Comparison of ENCODE assay signal across 17 cellular contexts in the genomic region with DNA sequence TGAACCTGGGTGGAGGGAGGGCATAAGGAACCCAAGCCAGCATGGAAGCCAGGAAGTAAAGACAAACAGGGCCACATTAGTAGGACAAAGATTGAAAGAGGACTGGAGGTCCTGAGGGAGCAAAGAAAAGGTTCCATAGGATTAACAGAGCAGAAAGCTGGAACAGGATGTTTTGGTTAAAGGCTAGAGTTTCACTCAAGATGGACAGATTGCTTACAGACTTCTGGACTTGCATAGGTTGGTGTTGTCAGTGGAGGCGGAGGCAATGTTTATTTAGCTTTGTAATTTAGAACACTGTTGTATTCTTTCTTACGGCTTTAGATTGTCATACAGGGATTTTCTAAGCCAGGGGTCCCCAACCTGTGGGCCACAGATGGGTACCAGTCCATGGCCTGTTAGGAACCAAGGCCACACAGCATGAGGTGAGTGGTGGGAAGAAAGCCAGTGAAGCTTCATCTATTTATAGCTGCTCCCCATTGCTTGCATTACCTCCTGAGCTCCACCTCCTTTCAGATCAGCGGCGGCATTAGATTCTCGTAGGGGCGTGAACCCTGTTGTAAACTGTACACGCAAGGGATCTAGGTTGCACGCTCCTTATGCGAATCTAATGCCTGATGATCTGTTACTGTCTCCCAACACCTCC.
"Had no signal": no experiment of that assay in that cellular context is flagged by ENCODE, and none has a peak within 500 bp of the region (broad histone marks: within the 10 kb centered on the region; RNA-seq: fewer than 3 reads in every experiment).

No MANE protein-coding gene starts in this region.

- H3K27me3 ChIP-seq: colonic mucosa, heart right ventricle, right atrium auricular region, tibial nerve had no signal

- DNase-seq: activated CD4-positive, alpha-beta T cell treated with anti-CD3 and anti-CD28 coated beads, Interleukin-2, amount 10 ng/mL, durations not matched to agents 24 days and 14 days; activated CD8-positive, alpha-beta T cell treated with anti-CD3 and anti-CD28 coated beads for 36 hours; activated naive CD4-positive, alpha-beta T cell; activated naive CD8-positive, alpha-beta T cell treated with anti-CD3 and anti-CD28 coated beads for 36 hours; activated T-cell treated with anti-CD3 and anti-CD28 coated beads, Interleukin-2, amount 50 U/mL, for 1 hour; amygdala; colonic mucosa; heart right ventricle; immature natural killer cell; left cardiac atrium; lower lobe of right lung; midbrain; nephron progenitor cell; T1000 had no signal

- ATAC-seq: activated CD8-positive, alpha-beta T cell treated with anti-CD3 and anti-CD28 coated beads for 36 hours; activated T-helper 17 cell treated with anti-CD3 and anti-CD28 coated beads, Interleukin-2, amount 50 U/mL, for 72 hours had no signal

- H3K27ac ChIP-seq: colonic mucosa, heart right ventricle, right atrium auricular region had no signal

- H3K4me3 ChIP-seq: colonic mucosa, heart right ventricle, lower lobe of right lung, right atrium auricular region, tibial nerve had no signal

- H3K4me1 ChIP-seq: colonic mucosa had no signal

- H3K36me3 ChIP-seq: colonic mucosa had no signal

- H3K9me3 ChIP-seq: colonic mucosa, heart right ventricle, lower lobe of right lung, right atrium auricular region, tibial nerve had no signal
